ENCODE assay signal across 19 cellular contexts in the genomic region with DNA sequence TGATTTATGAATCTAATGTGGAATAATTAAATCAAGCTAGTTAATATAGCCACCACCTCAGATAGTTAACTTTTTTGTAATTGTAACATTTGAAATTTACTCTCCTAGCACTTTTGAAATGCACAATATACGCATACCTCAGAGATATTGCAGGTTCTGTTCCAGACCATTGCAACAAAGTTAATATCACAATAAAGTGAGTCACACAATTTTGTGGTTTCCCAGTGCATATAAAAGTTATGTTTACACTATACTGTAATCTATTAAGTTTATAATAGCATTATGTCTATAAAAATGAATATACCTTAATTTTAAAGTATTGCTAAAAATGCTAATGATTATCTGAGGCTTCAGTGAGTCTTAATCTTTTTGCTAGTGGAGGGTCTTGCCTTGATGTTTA.
DNase-seq lines count a peak whose midpoint lies in the region; ATAC-seq and TF ChIP-seq lines count a peak whose summit lies in the region.
"Had no signal": no experiment of that assay in that cellular context is flagged by ENCODE, and none has a peak within 500 bp of the region (broad histone marks: within the 10 kb centered on the region; RNA-seq: fewer than 3 reads in every experiment).

No MANE protein-coding gene starts in this region.

- POLR2A ChIA-PET in SK-N-SH (lab: Yijun Ruan, JAX): no interaction called here

- H3K4me2 ChIP-seq in SK-N-SH (peak overlapping the region; percentile 67), skeletal muscle satellite cell (ENCODE audit: low read length) (peak overlapping the region; percentile 71)
- H3K4me2 ChIP-seq: hepatocyte had no signal

- H3K9me3 ChIP-seq in SK-N-SH: peaks cover 6% of the 10 kb centered on the region; the same call in 1 of the 2 replicates
- H3K9me3 ChIP-seq in skeletal muscle satellite cell (replicated peaks; ENCODE audit: low read length): no peaks in the 10 kb centered on the region
- no peaks in the 10 kb centered on the region for H3K9me3 ChIP-seq in testis
- H3K9me3 ChIP-seq: esophagus squamous epithelium, prostate gland had no signal

- DNase-seq in HCEC 1CT (peak; percentile 62), SK-N-SH (no peak), fibroblast of gingiva (ENCODE audit: low read depth) (peak; percentile 56), left ventricle myocardium superior (no peak), testis (no peak), GM13977 (ENCODE audit: low spot score) (no peak)
- DNase-seq: activated CD4-positive, alpha-beta memory T cell treated with anti-CD3 and anti-CD28 coated beads for 36 hours; activated naive CD4-positive, alpha-beta T cell treated with anti-CD3 and anti-CD28 coated beads, Interleukin-2, amount 10 ng/mL, durations not matched to agents 7 days and 5 days; activated T-cell treated with anti-CD3 and anti-CD28 coated beads, Interleukin-2, amount 50 U/mL, for 1 hour; C1 segment of cervical spinal cord; esophagus squamous epithelium; NCI-H2081 treated with DMSO at 0.1 percent for 48 hours; NCI-H524 treated with DMSO at 0.1 percent for 48 hours; SIG-M5 had no signal

- H3F3A ChIP-seq in SK-N-SH (replicated peaks; ENCODE audit: insufficient read depth): peaks cover 20% of the 10 kb centered on the region

- peaks cover 0 to 12% of the 10 kb centered on the region in 2 experiments; a peak in 1 of 4 replicates for H3K4me1 ChIP-seq in SK-N-SH (ENCODE audit: control insufficient read depth in 1 of 2, insufficient read depth in 2 of 2, low read depth in 1 of 2, low read length in 1 of 2)
- H3K4me1 ChIP-seq in skeletal muscle satellite cell (ENCODE audit: control insufficient read depth, insufficient read depth, low read length): peaks cover 27% of the 10 kb centered on the region
- no peaks in the 10 kb centered on the region for H3K4me1 ChIP-seq in testis
- H3K4me1 ChIP-seq: prostate gland, suprapubic skin had no signal

- H2AFZ ChIP-seq in SK-N-SH (ENCODE audit: low read depth): no peak overlapping the region
- H2AFZ ChIP-seq: hepatocyte had no signal

- CTCF ChIA-PET in SK-N-SH (lab: Yijun Ruan, JAX): interaction anchor here (1.3 to 1.9 kb wide), 2 partner anchors 16 to 25 kb away, joined by 5 to 9 read pairs; no protein-coding TSS in a partner anchor

- no peak overlapping the region for H3K4me3 ChIP-seq in SK-N-SH (ENCODE audit: low read depth in 2 of 2, low read length in 1 of 2)
- peak overlapping the region; percentile 4 for H3K4me3 ChIP-seq in skeletal muscle satellite cell (ENCODE audit: low read length)
- no peak overlapping the region for H3K4me3 ChIP-seq in testis
- H3K4me3 ChIP-seq: esophagus squamous epithelium, hepatocyte, prostate gland, suprapubic skin had no signal

- H3K27ac ChIP-seq in SK-N-SH (ENCODE audit: low read depth in 2 of 2, low read length in 1 of 2) (peak overlapping the region in 1 of 2 experiments; percentile 69; a peak in 2 of 4 replicates), testis (no peak overlapping the region)
- H3K27ac ChIP-seq: esophagus squamous epithelium, hepatocyte, prostate gland, suprapubic skin had no signal

- no peaks in the 10 kb centered on the region for H3K9me2 ChIP-seq in SK-N-SH

- H3K36me3 ChIP-seq in SK-N-SH (replicated peaks in 1 of 2; ENCODE audit: control insufficient read depth in 1 of 2, insufficient read depth in 2 of 2, low read length in 1 of 2): no peaks in the 10 kb centered on the region
- H3K36me3 ChIP-seq in skeletal muscle satellite cell (ENCODE audit: insufficient read depth, low read length): no peaks in the 10 kb centered on the region
- no peaks in the 10 kb centered on the region for H3K36me3 ChIP-seq in testis (ENCODE audit: low read depth, missing control alignments)
- H3K36me3 ChIP-seq: esophagus squamous epithelium, prostate gland, suprapubic skin had no signal

- H3K79me2 ChIP-seq in SK-N-SH (ENCODE audit: insufficient read depth): no peaks in the 10 kb centered on the region
- H3K79me2 ChIP-seq: hepatocyte had no signal

- no peak for TF ChIP-seq EP300 in SK-N-SH (IDR thresholded peaks at IDR 0.05; ENCODE audit: borderline replicate concordance in 1 of 2, low read depth in 1 of 2, low read length in 1 of 2)

- no peak for TF ChIP-seq RAD21 in SK-N-SH (IDR thresholded peaks at IDR 0.05; ENCODE audit: low read length)

- H3K27me3 ChIP-seq in SK-N-SH (ENCODE audit: insufficient read depth): no peaks in the 10 kb centered on the region
- peaks cover under 1% of the 10 kb centered on the region for H3K27me3 ChIP-seq in skeletal muscle satellite cell (ENCODE audit: control insufficient read depth, insufficient read depth, low read length)
- H3K27me3 ChIP-seq in testis: no peaks in the 10 kb centered on the region
- H3K27me3 ChIP-seq: esophagus squamous epithelium, suprapubic skin had no signal

- WGBS in SK-N-SH (ENCODE audit: low lambda C conversion rate): 8% methylated on average over 1 of the region's 1 CpG
- 38 to 62% methylated on average over 1 of the region's 1 CpG for WGBS in testis, 2 donors

- H3K9ac ChIP-seq in SK-N-SH: peak overlapping the region; percentile 11; the same call in 1 of the 2 replicates
- peak overlapping the region; percentile 50 for H3K9ac ChIP-seq in skeletal muscle satellite cell (ENCODE audit: low read depth, low read length)

- intact Hi-C loops in left ventricle myocardium superior (cut with micrococcal nuclease) (no loop called here), testis (cut with DNase I; ENCODE audit: low total_unique reads) (no loop called here)

- no peak for TF ChIP-seq POLR2A in testis (IDR thresholded peaks at IDR 0.05)

- no peaks in the 10 kb centered on the region for H4K20me1 ChIP-seq in SK-N-SH (ENCODE audit: insufficient read depth)

- TF ChIP-seq CTCF in SK-N-SH (IDR thresholded peaks at IDR 0.05): no peak
- TF ChIP-seq CTCF in testis (IDR thresholded peaks at IDR 0.05): no peak
- TF ChIP-seq CTCF in GM13977 (IDR thresholded peaks at IDR 0.05; ENCODE audit: extremely low read depth, insufficient read depth, missing control alignments): no peak

- no peak for ATAC-seq in left ventricle myocardium superior
- ATAC-seq: WTC11 had no signal

- in situ Hi-C loops in GM13977 (cut with MboI; ENCODE audit: low pct_unique_long_range_greater_than_20kb, low sequenced_read_pairs, unreplicated experiment): no loop called here

TF ChIP-seq in SK-N-SH, 30 proteins besides CTCF, POLR2A, EP300 and RAD21:
- TF ChIP-seq RFX5 (IDR thresholded peaks at IDR 0.05; ENCODE audit: low read length) (no peak), PBX3 (IDR thresholded peaks at IDR 0.05) (no peak), IRF3 (IDR thresholded peaks at IDR 0.05; ENCODE audit: low read depth, low read length) (no peak)
TF ChIP-seq in SK-N-SH: peak in this region for 0.

Comparison
In these comparisons a context has a peak if more than half of its experiments do, and no peak if none do; other contexts are left out.
1. DNase-seq: peak in HCEC 1CT (single experiment) and fibroblast of gingiva (single experiment); none in SK-N-SH (single experiment), left ventricle myocardium superior (single experiment), testis (single experiment) and GM13977 (single experiment).